1 cellular context compared by ENCODE assay signal in genomic region chr2:135948642-135949355, GRCh38.
TF ChIP-seq lines count a peak whose summit lies in the region.

No MANE protein-coding gene starts in this region.

TF ChIP-seq in GM23338, 12 proteins besides CTCF, POLR2A, EP300 and RAD21 (continued from another document):
- no peak for TF ChIP-seq ZNF462 (CRISPR knock-in tag; IDR thresholded peaks at IDR 0.05)
- TF ChIP-seq EZH2 (IDR thresholded peaks at IDR 0.05; ENCODE audit: low read depth, unreplicated experiment): no peak
